In genomic region chr1:45884700-45885099, GRCh38 we compare ENCODE assay signal across 1 cellular context.
TF ChIP-seq lines count a peak whose summit lies in the region.

No MANE protein-coding gene starts in this region.

TF ChIP-seq in K562, 482 proteins besides CTCF, POLR2A, EP300 and RAD21 (continued from another document):
- no peak for TF ChIP-seq THAP12 (CRISPR knock-in tag; IDR thresholded peaks at IDR 0.05)
- TF ChIP-seq MYBL2 (IDR thresholded peaks at IDR 0.05; ENCODE audit: low read depth), result no peak; the same call in 1 of the 2 replicates
- no peak for TF ChIP-seq MYBL2 (CRISPR knock-in tag; IDR thresholded peaks at IDR 0.05; ENCODE audit: borderline replicate concordance)
- no peak for TF ChIP-seq MLX (CRISPR knock-in tag; conservative IDR thresholded peaks at IDR 0.05)
- TF ChIP-seq PRMT5 (CRISPR knock-in tag; IDR thresholded peaks at IDR 0.05), result no peak
- TF ChIP-seq C11orf30 (IDR thresholded peaks at IDR 0.05; ENCODE audit: low read depth), result peak; percentile 87
- TF ChIP-seq ZNF24 (IDR thresholded peaks at IDR 0.05), result no peak
- no peak for TF ChIP-seq SPI1 (IDR thresholded peaks at IDR 0.05; ENCODE audit: borderline replicate concordance, low read depth, low read length)
- no peak for TF ChIP-seq ZNF518B (CRISPR knock-in tag; IDR thresholded peaks at IDR 0.05)
- 0 out of 2 replicates have a peak, but pooled peaks have one; percentile 18 for TF ChIP-seq ARID3A (IDR thresholded peaks at IDR 0.05; ENCODE audit: borderline replicate concordance, low read depth, low read length)
- peak; percentile 79 for TF ChIP-seq ZNF316 (IDR thresholded peaks at IDR 0.05)
- no peak for TF ChIP-seq SNAPC5 (CRISPR knock-in tag; IDR thresholded peaks at IDR 0.05)
- TF ChIP-seq CHAMP1 (IDR thresholded peaks at IDR 0.05), result 0 out of 2 replicates have a peak, but pooled peaks have one; percentile 21
- no peak for TF ChIP-seq HINFP (tag; conservative IDR thresholded peaks at IDR 0.05; ENCODE audit: low read depth)
- TF ChIP-seq STAT5A (IDR thresholded peaks at IDR 0.05; ENCODE audit: borderline replicate concordance, low read length), result no peak
- TF ChIP-seq THRA (IDR thresholded peaks at IDR 0.05), result no peak
- TF ChIP-seq NFE2 (IDR thresholded peaks at IDR 0.05; ENCODE audit: low read depth), result peak; percentile 87
- TF ChIP-seq NEUROD1 (IDR thresholded peaks at IDR 0.05; ENCODE audit: borderline replicate concordance, low read depth, low read length, partially characterized antibody), result no peak
- no peak for TF ChIP-seq TBL1XR1 (IDR thresholded peaks at IDR 0.05; ENCODE audit: low read length in 2 of 2)
- TF ChIP-seq ZNF318 (IDR thresholded peaks at IDR 0.05; ENCODE audit: borderline replicate concordance in 1 of 2, low read depth in 1 of 2), result no peak
- no peak for TF ChIP-seq CBX8 (IDR thresholded peaks at IDR 0.05; ENCODE audit: borderline replicate concordance, extremely low read depth, low read depth, low read length, poor library complexity, severe bottlenecking)
- peak; percentile 36; the same call in 1 of the 2 replicates for TF ChIP-seq JUND (IDR thresholded peaks at IDR 0.05; ENCODE audit: borderline replicate concordance, low read depth, low read length)
- TF ChIP-seq JUND (tag; IDR thresholded peaks at IDR 0.05; ENCODE audit: borderline replicate concordance, low read depth, low read length), result no peak
- peak; percentile 68 for TF ChIP-seq MAFG (tag; conservative IDR thresholded peaks at IDR 0.05)
- no peak for TF ChIP-seq LCOR (CRISPR knock-in tag; IDR thresholded peaks at IDR 0.05)
- no peak for TF ChIP-seq CC2D1A (IDR thresholded peaks at IDR 0.05)
- no peak for TF ChIP-seq HLTF (IDR thresholded peaks at IDR 0.05)
- no peak for TF ChIP-seq TEAD2 (tag; IDR thresholded peaks at IDR 0.05)
- TF ChIP-seq MAFF (IDR thresholded peaks at IDR 0.05; ENCODE audit: low read length), result peak; percentile 62
